ENCODE assay signal across 21 cellular contexts in the genomic region with DNA sequence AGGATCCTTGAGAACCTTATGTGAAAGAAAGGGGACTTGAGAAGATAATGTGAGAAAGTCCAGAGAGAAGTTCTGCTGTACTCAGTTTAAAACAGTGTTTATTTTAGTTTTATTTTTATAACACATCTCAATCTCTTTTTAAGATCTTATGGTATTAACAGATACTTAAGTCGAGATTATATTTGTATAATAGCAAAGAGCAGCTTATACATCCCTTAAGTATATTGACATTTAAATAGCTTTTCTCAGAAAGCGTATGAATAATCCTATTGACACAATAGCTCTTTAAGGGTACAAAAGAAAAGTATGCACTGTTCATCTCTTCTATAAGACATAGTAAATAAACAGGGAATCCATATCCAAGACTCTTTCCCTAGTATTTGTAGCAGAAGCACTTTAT. TPM values are rescaled to one million over a fixed set of nuclear protein-coding genes. Genes with fewer than 3 reads are reported as not detected.
DNase-seq lines count a peak whose midpoint lies in the region; ATAC-seq, FAIRE-seq and TF ChIP-seq lines count a peak whose summit lies in the region.
"Had no signal": no experiment of that assay in that cellular context is flagged by ENCODE, and none has a peak within 500 bp of the region (broad histone marks: within the 10 kb centered on the region; RNA-seq: fewer than 3 reads in every experiment).

No MANE protein-coding gene starts in this region.

- H3K36me3 ChIP-seq in astrocyte (ENCODE audit: insufficient read depth, low read length) (no peaks in the 10 kb centered on the region), left lung (no peaks in the 10 kb centered on the region), MM.1S (replicated peaks; ENCODE audit: insufficient read depth, low read length) (no peaks in the 10 kb centered on the region)
- H3K36me3 ChIP-seq: BLaER1 treated with 17β-estradiol and CSF1 and Interleukin-3, amounts not matched to agents 10 nM and 100 nM had no signal

- intact Hi-C loops in left lung (cut with DNase I) (no loop called here), dorsolateral prefrontal cortex (cut with DNase I) (loop anchor here in 1 of 2 donors (10.0 kb wide), 1 partner anchor 1044 kb away; no protein-coding TSS in a partner anchor)

- no peak overlapping the region for H2AFZ ChIP-seq in astrocyte (ENCODE audit: low read depth, low read length)
- no peak overlapping the region for H2AFZ ChIP-seq in MM.1S (ENCODE audit: low read length)

- FAIRE-seq in G401.6 (lab: Jason Lieb, UNC) (peak; percentile 30), astrocyte (lab: Jason Lieb, UNC) (peak; percentile 5)
- FAIRE-seq: A549, GM12891 had no signal

- H3K4me1 ChIP-seq in astrocyte (ENCODE audit: insufficient read depth, low read length) = no peaks in the 10 kb centered on the region
- H3K4me1 ChIP-seq in left lung = no peaks in the 10 kb centered on the region
- no peaks in the 10 kb centered on the region for H3K4me1 ChIP-seq in MM.1S (ENCODE audit: low read length)
- H3K4me1 ChIP-seq: BLaER1 treated with 17β-estradiol and CSF1 and Interleukin-3, amounts not matched to agents 10 nM and 100 nM; Caco-2 had no signal

- H3K9me3 Mint-ChIP-seq in astrocyte (ENCODE audit: unreplicated experiment) = peaks cover 3% of the 10 kb centered on the region
- H3K9me3 Mint-ChIP-seq in activated T-cell treated with anti-CD3 and anti-CD28 coated beads, Interleukin-2, amount 50 U/mL, for 4 hours = no peaks in the 10 kb centered on the region
- H3K9me3 Mint-ChIP-seq: CD4-positive, alpha-beta T cell; CD8-positive, alpha-beta T cell had no signal

- H3K9ac ChIP-seq in astrocyte (ENCODE audit: low read length) (no peak overlapping the region), MM.1S (ENCODE audit: low read length) (no peak overlapping the region)
- H3K9ac ChIP-seq: BLaER1 treated with 17β-estradiol and CSF1 and Interleukin-3, amounts not matched to agents 10 nM and 100 nM had no signal

- no peaks in the 10 kb centered on the region for H3K27me3 Mint-ChIP-seq in astrocyte (ENCODE audit: low read depth, unreplicated experiment)
- no peaks in the 10 kb centered on the region for H3K27me3 Mint-ChIP-seq in activated T-cell treated with anti-CD3 and anti-CD28 coated beads, Interleukin-2, amount 50 U/mL, for 4 hours (ENCODE audit: low read depth)
- H3K27me3 Mint-ChIP-seq: B cell; CD4-positive, alpha-beta T cell had no signal

- peak; percentile 23 for ATAC-seq in left lung
- no peak for ATAC-seq in activated T-cell treated with anti-CD3 and anti-CD28 coated beads, Interleukin-2, amount 50 U/mL, for 4 hours
- ATAC-seq: A549; CD8-positive, alpha-beta T cell had no signal

- H3K4me3 Mint-ChIP-seq in astrocyte (ENCODE audit: unreplicated experiment) = no peak overlapping the region
- H3K4me3 Mint-ChIP-seq in activated T-cell treated with anti-CD3 and anti-CD28 coated beads, Interleukin-2, amount 50 U/mL, for 4 hours = no peak overlapping the region
- H3K4me3 Mint-ChIP-seq: B cell; CD4-positive, alpha-beta T cell; CD8-positive, alpha-beta T cell had no signal

- no peaks in the 10 kb centered on the region for H3K36me3 Mint-ChIP-seq in astrocyte (ENCODE audit: low read depth, unreplicated experiment)
- peaks cover 1% of the 10 kb centered on the region for H3K36me3 Mint-ChIP-seq in activated T-cell treated with anti-CD3 and anti-CD28 coated beads, Interleukin-2, amount 50 U/mL, for 4 hours (ENCODE audit: insufficient read depth)

- DNase-seq in DMS53 (lab: John Stamatoyannopoulos, UW) = peak; percentile 1
- no peak for DNase-seq in DMS53 treated with DMSO at 0.1 percent for 48 hours (lab: John Stamatoyannopoulos, UW; ENCODE audit: unreplicated experiment)
- DNase-seq in astrocyte (ENCODE audit: low read depth) = no peak
- no peak for DNase-seq in left lung
- DNase-seq in activated T-cell treated with anti-CD3 and anti-CD28 coated beads, Interleukin-2, amount 50 U/mL, for 4 hours = no peak
- DNase-seq in MM.1S = no peak
- no peak for DNase-seq in dorsolateral prefrontal cortex
- DNase-seq: AML-193; Caco-2; Calu3; CD4-positive, alpha-beta T cell; CD8-positive, alpha-beta T cell; DMS79 treated with DMSO at 0.1 percent for 48 hours; GDM1 had no signal

- no peaks in the 10 kb centered on the region for H3K9me3 ChIP-seq in astrocyte (ENCODE audit: insufficient read depth, low read depth, low read length)
- H3K9me3 ChIP-seq in left lung = peaks cover 0 to 5% of the 10 kb centered on the region in 2 donors
- H3K9me3 ChIP-seq in MM.1S (replicated peaks; ENCODE audit: insufficient read depth, low read length) = no peaks in the 10 kb centered on the region
- H3K9me3 ChIP-seq: A549, Caco-2 had no signal

- H3K4me2 ChIP-seq in astrocyte (ENCODE audit: low read length) (no peak overlapping the region), MM.1S (ENCODE audit: low read depth, low read length) (no peak overlapping the region)
- H3K4me2 ChIP-seq: A549; BLaER1 treated with 17β-estradiol and CSF1 and Interleukin-3, amounts not matched to agents 10 nM and 100 nM had no signal

- H3K4me3 ChIP-seq in astrocyte (ENCODE audit: insufficient read depth, low read depth, low read length) = no peak overlapping the region
- no peak overlapping the region for H3K4me3 ChIP-seq in left lung
- no peak overlapping the region for H3K4me3 ChIP-seq in MM.1S (ENCODE audit: low read length)
- no peak overlapping the region for H3K4me3 ChIP-seq in dorsolateral prefrontal cortex
- H3K4me3 ChIP-seq: A549; BLaER1 treated with 17β-estradiol and CSF1 and Interleukin-3, amounts not matched to agents 10 nM and 100 nM had no signal

- H3K27me3 ChIP-seq in astrocyte (ENCODE audit: insufficient read depth, low read length) (no peaks in the 10 kb centered on the region), left lung (no peaks in the 10 kb centered on the region), MM.1S (replicated peaks; ENCODE audit: insufficient read depth, low read length) (no peaks in the 10 kb centered on the region), dorsolateral prefrontal cortex (no peaks in the 10 kb centered on the region)
- H3K27me3 ChIP-seq: BLaER1 treated with 17β-estradiol and CSF1 and Interleukin-3, amounts not matched to agents 10 nM and 100 nM had no signal

- H4K20me1 ChIP-seq in astrocyte (ENCODE audit: insufficient read depth, low read length) = no peaks in the 10 kb centered on the region
- H4K20me1 ChIP-seq in MM.1S (ENCODE audit: insufficient read depth, low read length) = no peaks in the 10 kb centered on the region
- H4K20me1 ChIP-seq: BLaER1 treated with 17β-estradiol and CSF1 and Interleukin-3, amounts not matched to agents 10 nM and 100 nM had no signal

- H3K79me2 ChIP-seq in astrocyte (ENCODE audit: insufficient read depth, low read length) (peaks cover 3% of the 10 kb centered on the region), MM.1S (ENCODE audit: low read length) (peaks cover 3% of the 10 kb centered on the region; the same call in 1 of the 2 replicates)

- H3F3A ChIP-seq in MM.1S (ENCODE audit: insufficient read depth, low read length) = no peaks in the 10 kb centered on the region

- TF ChIP-seq CTCF in astrocyte (IDR thresholded peaks at IDR 0.05; ENCODE audit: insufficient read depth, low read depth, low read length) = no peak
- TF ChIP-seq CTCF in left lung (IDR thresholded peaks at IDR 0.05) = no peak
- TF ChIP-seq CTCF in MM.1S (IDR thresholded peaks at IDR 0.05; ENCODE audit: low read length) = no peak
- TF ChIP-seq CTCF in dorsolateral prefrontal cortex (IDR thresholded peaks at IDR 0.05 in 54 of 56, conservative IDR thresholded peaks at IDR 0.05 in 2 of 56; ENCODE audit: low read depth in 1 of 56, partially characterized antibody in 56 of 56) = no peak

- no peaks in the 10 kb centered on the region for H3K4me1 Mint-ChIP-seq in astrocyte (ENCODE audit: low read depth, unreplicated experiment)
- peaks cover 24% of the 10 kb centered on the region for H3K4me1 Mint-ChIP-seq in activated T-cell treated with anti-CD3 and anti-CD28 coated beads, Interleukin-2, amount 50 U/mL, for 4 hours (ENCODE audit: low read depth)

- no peaks in the 10 kb centered on the region for H3K9me2 ChIP-seq in MM.1S (replicated peaks; ENCODE audit: insufficient read depth, low read length)

- H3K27ac ChIP-seq in astrocyte (ENCODE audit: low read depth, low read length) = no peak overlapping the region
- no peak overlapping the region for H3K27ac ChIP-seq in left lung
- H3K27ac ChIP-seq in MM.1S (ENCODE audit: low read length) = no peak overlapping the region
- H3K27ac ChIP-seq in dorsolateral prefrontal cortex = no peak overlapping the region
- H3K27ac ChIP-seq: 22Rv1; A549; BLaER1 treated with 17β-estradiol and CSF1 and Interleukin-3, amounts not matched to agents 10 nM and 100 nM; C4-2B had no signal

- no peak overlapping the region for H3K27ac Mint-ChIP-seq in astrocyte (ENCODE audit: unreplicated experiment)
- H3K27ac Mint-ChIP-seq: B cell; CD4-positive, alpha-beta T cell; CD8-positive, alpha-beta T cell had no signal

RNA-seq across cellular contexts. Expression of a gene that starts 42.2 kb away (rescaled TPM):
- total RNA-seq in astrocyte (9.7 and 10.7 TPM in 2 replicates), left lung (10 to 100 TPM; 18.2 to 21.0 TPM), dorsolateral prefrontal cortex (10 to 100 TPM; 26.7 to 60.8 (median 44.2) TPM)
- total RNA-seq in activated T-cell treated with anti-CD3 and anti-CD28 coated beads, Interleukin-2, amount 50 U/mL, for 4 hours = 10 to 100 TPM; 14.3 to 16.0 (median 15.1) TPM
